8 cellular contexts compared by ENCODE assay signal in the genomic region with DNA sequence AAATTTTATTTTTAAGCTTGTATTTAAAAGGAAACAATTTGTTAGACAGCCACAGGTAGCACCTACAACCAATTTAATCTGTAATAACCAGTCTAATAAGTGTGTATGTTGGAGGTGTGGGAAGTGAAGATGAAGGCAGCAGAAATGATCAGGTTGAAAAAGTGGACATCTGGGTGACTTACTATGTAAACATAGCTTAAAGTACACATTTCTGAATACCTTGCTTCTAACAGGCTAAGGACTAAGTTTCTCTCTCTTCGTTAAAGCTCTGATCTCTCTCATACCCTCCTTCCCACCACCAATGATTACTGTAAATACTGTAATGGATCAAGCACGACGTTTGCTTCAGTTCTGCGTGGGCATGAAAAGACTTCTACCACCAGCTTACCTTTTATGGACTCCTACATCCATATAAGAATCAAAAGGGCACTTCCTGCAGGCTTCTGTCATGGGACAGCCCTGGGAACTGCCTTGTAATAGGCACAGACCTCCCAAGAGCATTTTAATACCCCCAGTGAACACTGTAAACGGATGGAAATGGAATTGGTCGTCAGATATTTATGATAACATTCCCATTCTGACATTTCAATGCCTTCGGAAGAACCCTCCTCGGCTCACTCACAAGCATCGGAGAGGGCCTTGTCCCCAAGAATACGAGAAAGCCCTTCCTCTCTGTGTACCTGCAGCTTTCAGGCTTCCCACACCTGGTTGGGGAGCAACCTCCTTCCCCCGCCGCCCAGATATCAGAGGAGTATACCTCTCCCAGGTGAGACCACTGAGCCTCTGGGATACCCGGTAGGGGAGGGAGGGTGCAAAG. TPM values are rescaled to one million over a fixed set of nuclear protein-coding genes. Genes with fewer than 3 reads are reported as not detected.
DNase-seq lines count a peak whose midpoint lies in the region; ATAC-seq and TF ChIP-seq lines count a peak whose summit lies in the region.

No MANE protein-coding gene starts in this region.

- intact Hi-C loops in esophagus muscularis mucosa (cut with DNase I) = no loop called here

- TF ChIP-seq POLR2A in esophagus muscularis mucosa (IDR thresholded peaks at IDR 0.05; ENCODE audit: low read depth) = no peak

- H3K27ac ChIP-seq in BLaER1 (peak overlapping the region; percentile 83), esophagus muscularis mucosa (replicated peaks in 1 of 4) (peak overlapping the region; percentile 80 to 88 (median 87)), osteoblast (ENCODE audit: low read depth, low read length) (peak overlapping the region; percentile 92)

- H3K4me1 ChIP-seq in BLaER1 = peaks cover 24% of the 10 kb centered on the region
- H3K4me1 ChIP-seq in esophagus muscularis mucosa = peaks cover 16 to 40% (median 27%) of the 10 kb centered on the region in 4 donors
- H3K4me1 ChIP-seq in osteoblast (ENCODE audit: insufficient read depth, low read length) = peaks cover 13% of the 10 kb centered on the region

- TF ChIP-seq EP300 in esophagus muscularis mucosa (IDR thresholded peaks at IDR 0.05) = no peak

- H3K9me3 ChIP-seq in BLaER1 = no peaks in the 10 kb centered on the region
- no peaks in the 10 kb centered on the region for H3K9me3 ChIP-seq in esophagus muscularis mucosa
- no peaks in the 10 kb centered on the region for H3K9me3 ChIP-seq in osteoblast (ENCODE audit: low read depth, low read length)

- DNase-seq in SW480 (ENCODE audit: low spot score) (peak; percentile 18), esophagus muscularis mucosa (ENCODE audit: extremely low spot score) (no peak), osteoblast (ENCODE audit: insufficient read length, low spot score, missing footprints) (peak; percentile 51), GM19238 (ENCODE audit: insufficient read length, low spot score) (no peak)

- H3K36me3 ChIP-seq in BLaER1 (peaks cover 37% of the 10 kb centered on the region), esophagus muscularis mucosa (peaks cover 5 to 35% (median 9%) of the 10 kb centered on the region in 4 donors), osteoblast (ENCODE audit: insufficient read depth, low read length) (no peaks in the 10 kb centered on the region)

- 5% methylated on average over 12 of the region's 13 CpGs for WGBS in esophagus muscularis mucosa

- ATAC-seq in GM21786 (IDR thresholded peaks at IDR 0.05; ENCODE audit: unreplicated experiment) (peak; percentile 12), HG02798 (IDR thresholded peaks at IDR 0.05; ENCODE audit: poor library complexity, unreplicated experiment) (no peak), GM18520 (IDR thresholded peaks at IDR 0.05; ENCODE audit: unreplicated experiment) (no peak)

- H2AFZ ChIP-seq in osteoblast (ENCODE audit: low read length) = peak overlapping the region; percentile 96

- TF ChIP-seq CTCF in esophagus muscularis mucosa (IDR thresholded peaks at IDR 0.05) = no peak
- no peak for TF ChIP-seq CTCF in osteoblast (IDR thresholded peaks at IDR 0.05; ENCODE audit: extremely low read depth, low read depth, low read length)

- H3K79me2 ChIP-seq in osteoblast (ENCODE audit: insufficient read depth, low read length) = peaks cover 52% of the 10 kb centered on the region

- H3K4me3 ChIP-seq in BLaER1 (peak overlapping the region; percentile 89), esophagus muscularis mucosa (peak overlapping the region; percentile 74 to 91 (median 78)), osteoblast (ENCODE audit: insufficient read depth, low read length) (peak overlapping the region; percentile 98)

- H3K27me3 ChIP-seq in BLaER1 = no peaks in the 10 kb centered on the region
- H3K27me3 ChIP-seq in esophagus muscularis mucosa = no peaks in the 10 kb centered on the region
- H3K27me3 ChIP-seq in osteoblast (ENCODE audit: insufficient read depth, low read length) = no peaks in the 10 kb centered on the region

- H3K4me2 ChIP-seq in BLaER1 (peak overlapping the region; percentile 95), osteoblast (ENCODE audit: insufficient read depth, low read length) (peak overlapping the region; percentile 98)

- H4K20me1 ChIP-seq in BLaER1 = no peaks in the 10 kb centered on the region
- no peaks in the 10 kb centered on the region for H4K20me1 ChIP-seq in osteoblast (ENCODE audit: insufficient read depth, low read length)

- H3K9ac ChIP-seq in BLaER1 = peak overlapping the region; percentile 91

RNA-seq across cellular contexts. Expression of gene CCDC43, which starts 0.7 kb away (rescaled TPM):
- total RNA-seq in esophagus muscularis mucosa (10 to 100 TPM; 15.2 to 20.2 (median 15.9) TPM), osteoblast (32.1 and 36.6 TPM in 2 replicates)

RNA-seq across cellular contexts. Expression of gene DBF4B, which starts 19.6 kb away (rescaled TPM):
- total RNA-seq in esophagus muscularis mucosa (1 to 10 TPM; 3.7 to 7.5 (median 5.2) TPM), osteoblast (2.2 and 2.7 TPM in 2 replicates)

RNA-seq across cellular contexts. Expression of gene MEIOC, which starts 32.6 kb away (rescaled TPM):
- total RNA-seq in esophagus muscularis mucosa (under 1 TPM in 1 of 4 donors, not detected in 3; 0.13 TPM), osteoblast (under 0.01 TPM in 1 of 2 replicates, not detected in the other)

Comparison
In these comparisons a context has a peak if more than half of its experiments do, and no peak if none do; other contexts are left out.
1. DNase-seq: peak in SW480 (single experiment) and osteoblast (single experiment); none in esophagus muscularis mucosa (single experiment) and GM19238 (single experiment).
2. Peak in every context shown above with its lines, with median percentiles within 50 percentile points of each other: H3K27ac ChIP-seq and H3K4me3 ChIP-seq.